3 cellular contexts compared by ENCODE assay signal in the genomic region with DNA sequence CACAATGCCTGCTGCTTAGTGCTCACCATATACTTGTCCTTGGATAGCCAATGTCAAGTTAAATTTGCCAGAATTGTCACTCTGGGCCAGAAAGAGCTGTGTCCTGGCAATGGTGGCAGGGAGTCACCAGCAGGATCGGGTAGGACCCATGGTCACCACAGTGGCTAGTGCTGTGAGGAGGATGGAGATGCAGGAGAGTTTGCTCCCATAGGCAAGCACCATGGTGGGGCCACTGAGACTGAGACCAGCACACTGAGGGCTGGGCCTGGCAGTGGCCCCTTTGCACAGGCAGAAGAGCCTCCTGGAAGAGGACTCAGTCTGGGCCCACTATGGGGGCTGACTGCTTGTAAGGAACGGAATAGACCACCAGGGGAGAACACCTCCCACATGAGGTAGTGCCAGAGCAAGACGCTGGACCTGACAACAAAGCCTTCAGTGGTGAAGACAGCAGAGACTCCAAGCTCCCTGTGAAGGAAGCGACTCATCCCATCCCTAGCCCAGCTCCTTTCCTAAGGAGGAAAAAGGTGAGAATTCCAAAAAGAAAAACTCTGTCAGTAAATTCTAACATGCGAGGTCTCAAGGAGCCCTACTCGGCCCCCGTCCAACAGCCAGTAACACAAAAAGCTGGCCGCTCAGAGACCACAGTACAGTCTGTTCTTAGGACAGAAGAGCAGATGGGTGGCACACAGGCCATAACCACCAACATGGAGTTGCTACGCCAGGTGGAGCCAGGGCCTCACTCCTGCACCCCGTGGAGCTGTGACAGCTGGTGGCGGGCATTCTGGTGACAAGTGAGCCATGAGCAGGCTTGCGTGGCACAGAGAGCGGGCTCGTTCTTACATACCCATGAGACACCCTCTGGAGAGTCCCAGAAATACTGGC. TPM values are rescaled to one million over a fixed set of nuclear protein-coding genes. Genes with fewer than 3 reads are reported as not detected.
"Had no signal": no experiment of that assay in that cellular context is flagged by ENCODE, and none has a peak within 500 bp of the region (broad histone marks: within the 10 kb centered on the region; RNA-seq: fewer than 3 reads in every experiment).

No MANE protein-coding gene starts in this region.

RNA-seq across cellular contexts. Expression of a gene that starts 6.9 kb away (rescaled TPM):
- total RNA-seq: cardiac muscle cell; T-helper 2 cell treated with Interferon-gamma antibody and Interleukin-4, amounts not matched to agents 100 ng/mL and 5 ng/mL, for 36 hours had no signal
- polyA plus RNA-seq: cardiac muscle cell, IgD-negative memory B cell had no signal
